ENCODE assay signal across 8 cellular contexts in genomic region chr6:148530394-148530923, GRCh38.
A peak's percentile ranks its signal among the peaks of the same experiment; 100 is the strongest.
DNase-seq lines count a peak whose midpoint lies in the region; ATAC-seq and TF ChIP-seq lines count a peak whose summit lies in the region.

No MANE protein-coding gene starts in this region.

- H3K36me3 ChIP-seq in SJSA1 (peaks cover 19% of the 10 kb centered on the region), left ventricle myocardium inferior (peaks cover 74% of the 10 kb centered on the region), skeletal muscle satellite cell (ENCODE audit: insufficient read depth, low read length) (peaks cover 38% of the 10 kb centered on the region)

- H3K4me1 ChIP-seq in SJSA1 (replicated peaks) = peaks cover 29% of the 10 kb centered on the region
- peaks cover 42% of the 10 kb centered on the region for H3K4me1 ChIP-seq in left ventricle myocardium inferior
- H3K4me1 ChIP-seq in skeletal muscle satellite cell (ENCODE audit: control insufficient read depth, insufficient read depth, low read length) = peaks cover 48% of the 10 kb centered on the region

- DNase-seq in SJSA1 (ENCODE audit: low read depth in 1 of 2, low spot score in 2 of 2) (peak; percentile 73 to 85), left ventricle myocardium inferior (no peak), T-helper 9 cell (no peak), NCI-H2081 treated with DMSO at 0.1 percent for 48 hours (lab: John Stamatoyannopoulos, UW) (no peak), NCI-H82 (lab: John Stamatoyannopoulos, UW) (no peak)

- H3K9me3 ChIP-seq in SJSA1 (replicated peaks) = no peaks in the 10 kb centered on the region
- no peaks in the 10 kb centered on the region for H3K9me3 ChIP-seq in left ventricle myocardium inferior (replicated peaks)
- no peaks in the 10 kb centered on the region for H3K9me3 ChIP-seq in skeletal muscle satellite cell (replicated peaks; ENCODE audit: low read length)

- H3K4me2 ChIP-seq in skeletal muscle satellite cell (ENCODE audit: low read length) = peak overlapping the region; percentile 78

- TF ChIP-seq CTCF in left ventricle myocardium inferior (IDR thresholded peaks at IDR 0.05; ENCODE audit: borderline replicate concordance) = no peak

- peak overlapping the region; percentile 17 for H3K4me3 ChIP-seq in SJSA1
- peak overlapping the region; percentile 32 for H3K4me3 ChIP-seq in left ventricle myocardium inferior
- H3K4me3 ChIP-seq in skeletal muscle satellite cell (ENCODE audit: low read length) = peak overlapping the region; percentile 60

- ATAC-seq in GM18517 (IDR thresholded peaks at IDR 0.05; ENCODE audit: unreplicated experiment) (peak; percentile 92), HG02884 (IDR thresholded peaks at IDR 0.05; ENCODE audit: unreplicated experiment) (peak; percentile 90)

- no peaks in the 10 kb centered on the region for H3K27me3 ChIP-seq in SJSA1 (replicated peaks)
- H3K27me3 ChIP-seq in left ventricle myocardium inferior (ENCODE audit: low read depth) = no peaks in the 10 kb centered on the region
- no peaks in the 10 kb centered on the region for H3K27me3 ChIP-seq in skeletal muscle satellite cell (ENCODE audit: control insufficient read depth, insufficient read depth, low read length)

- H3K27ac ChIP-seq in SJSA1 (peak overlapping the region; percentile 93), left ventricle myocardium inferior (replicated peaks) (peak overlapping the region; percentile 57)

- H3K9ac ChIP-seq in skeletal muscle satellite cell (ENCODE audit: low read depth, low read length) = peak overlapping the region; percentile 84

- intact Hi-C loops in left ventricle myocardium inferior (cut with micrococcal nuclease) = no loop called here

Comparison
In these comparisons a context has a peak if more than half of its experiments do, and no peak if none do; other contexts are left out.
1. DNase-seq: peak in SJSA1 (2 of 2); none in left ventricle myocardium inferior (single experiment), T-helper 9 cell (single experiment), NCI-H2081 treated with DMSO at 0.1 percent for 48 hours (single experiment) and NCI-H82 (single experiment).
2. Peak in every context shown above with its lines, with median percentiles within 50 percentile points of each other: H3K4me3 ChIP-seq.